Comparison of ENCODE assay signal across 16 cellular contexts in the genomic region with DNA sequence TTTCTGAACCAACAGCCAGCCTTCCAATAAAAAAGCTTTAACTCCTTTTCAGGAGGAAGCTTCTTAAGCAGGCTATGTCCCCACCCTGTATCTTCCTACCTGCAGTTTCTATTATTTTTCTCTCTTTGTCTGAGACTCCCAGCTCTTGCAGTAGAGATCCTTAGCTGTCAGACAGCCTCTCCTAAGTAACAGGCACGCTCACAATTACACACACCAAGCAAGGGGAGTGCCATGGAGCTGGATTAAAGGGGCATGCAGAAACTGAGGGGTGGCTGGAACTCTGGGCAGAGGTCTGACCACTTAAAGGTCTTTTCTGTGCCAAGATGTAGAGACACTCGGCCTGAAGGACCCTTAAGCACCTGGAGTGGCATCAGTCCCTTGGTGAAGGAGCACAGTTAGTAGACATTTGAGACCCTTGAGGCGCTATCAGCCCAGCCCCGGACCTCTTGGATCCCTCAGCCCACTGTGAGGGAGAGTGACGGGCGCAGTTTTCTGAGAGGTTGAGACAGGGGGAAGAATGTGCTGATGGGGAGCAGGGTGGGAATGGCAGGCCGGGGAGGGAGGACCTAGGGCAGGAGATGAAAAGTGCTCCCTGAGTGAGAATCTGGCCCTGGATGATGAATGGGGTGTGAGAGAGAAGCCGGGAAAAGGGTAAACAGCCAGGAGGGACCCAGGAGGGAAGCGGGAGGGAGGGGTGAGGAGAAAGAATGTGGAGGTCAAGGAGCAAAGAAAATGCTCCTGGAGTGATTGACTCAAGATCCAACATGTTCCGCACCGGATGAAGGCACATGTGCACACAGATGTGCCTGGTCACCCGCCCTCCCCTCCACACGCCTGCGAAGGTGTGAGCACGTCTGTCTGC. TPM values are rescaled to one million over a fixed set of nuclear protein-coding genes. Genes with fewer than 3 reads are reported as not detected.
DNase-seq lines count a peak whose midpoint lies in the region; ATAC-seq and TF ChIP-seq lines count a peak whose summit lies in the region.
"Had no signal": no experiment of that assay in that cellular context is flagged by ENCODE, and none has a peak within 500 bp of the region (broad histone marks: within the 10 kb centered on the region; RNA-seq: fewer than 3 reads in every experiment).

No MANE protein-coding gene starts in this region.

- H3K27ac ChIP-seq in right atrium auricular region (no peak overlapping the region), gastroesophageal sphincter (peak overlapping the region; percentile 55 to 91 (median 83)), neuronal stem cell (replicated peaks; ENCODE audit: low read length) (no peak overlapping the region), testis (no peak overlapping the region)
- H3K27ac ChIP-seq: hepatocyte had no signal

- H4K8ac ChIP-seq in neuronal stem cell (ENCODE audit: low read depth, low read length) = no peak overlapping the region

- H3K79me1 ChIP-seq in neuronal stem cell (ENCODE audit: low read depth, low read length) = no peaks in the 10 kb centered on the region

- H3K9ac ChIP-seq in neuronal stem cell (ENCODE audit: low read depth, low read length, poor library complexity) = no peak overlapping the region

- TF ChIP-seq POLR2A in gastroesophageal sphincter (IDR thresholded peaks at IDR 0.05) = no peak
- no peak for TF ChIP-seq POLR2A in testis (IDR thresholded peaks at IDR 0.05)

- H3K27me3 ChIP-seq in right atrium auricular region = no peaks in the 10 kb centered on the region
- H3K27me3 ChIP-seq in gastroesophageal sphincter = no peaks in the 10 kb centered on the region
- H3K27me3 ChIP-seq in neuronal stem cell (ENCODE audit: control insufficient read depth in 3 of 3, insufficient read depth in 3 of 3, low read depth in 1 of 3, low read length in 3 of 3) = no peaks in the 10 kb centered on the region
- no peaks in the 10 kb centered on the region for H3K27me3 ChIP-seq in testis
- H3K27me3 ChIP-seq: hepatocyte had no signal

- peak; percentile 10 for ATAC-seq in gastroesophageal sphincter
- ATAC-seq in GM21526 (IDR thresholded peaks at IDR 0.05; ENCODE audit: low FRiP score, unreplicated experiment) = no peak
- ATAC-seq: activated T-helper 17 cell treated with anti-CD3 and anti-CD28 coated beads, Interleukin-2, amount 50 U/mL, for 72 hours; CD8-positive, alpha-beta T cell; T-helper 17 cell had no signal

- H3K18ac ChIP-seq in neuronal stem cell (ENCODE audit: low read length) = no peak overlapping the region

- no peak overlapping the region for H3K4me2 ChIP-seq in neuronal stem cell (ENCODE audit: insufficient read depth, low read length, poor library complexity, severe bottlenecking)
- H3K4me2 ChIP-seq: hepatocyte had no signal

- H3K4me1 ChIP-seq in right atrium auricular region = peaks cover 0 to 68% of the 10 kb centered on the region in 2 donors
- H3K4me1 ChIP-seq in gastroesophageal sphincter = peaks cover 42 to 100% (median 69%) of the 10 kb centered on the region in 3 donors
- peaks cover 31 to 51% of the 10 kb centered on the region in 2 donors for H3K4me1 ChIP-seq in neuronal stem cell (ENCODE audit: control insufficient read depth in 2 of 2, insufficient read depth in 1 of 2, low read depth in 1 of 2, low read length in 2 of 2)
- H3K4me1 ChIP-seq in testis = peaks cover 18% of the 10 kb centered on the region

- intact Hi-C loops in cardiac septum (cut with DNase I) (no loop called here), testis (cut with DNase I; ENCODE audit: low total_unique reads) (no loop called here)

- H3K4me3 ChIP-seq in right atrium auricular region = no peak overlapping the region
- H3K4me3 ChIP-seq in gastroesophageal sphincter = no peak overlapping the region
- no peak overlapping the region for H3K4me3 ChIP-seq in neuronal stem cell (ENCODE audit: low read length in 2 of 2)
- H3K4me3 ChIP-seq in testis = no peak overlapping the region
- H3K4me3 ChIP-seq: hepatocyte had no signal

- no peak overlapping the region for H4K91ac ChIP-seq in neuronal stem cell (ENCODE audit: low read depth, low read length, poor library complexity)

- DNase-seq in cardiac septum (ENCODE audit: low spot score) (peak; percentile 26), right atrium auricular region (ENCODE audit: low spot score) (no peak), neuronal stem cell (ENCODE audit: low spot score) (no peak), testis (no peak), HPDE6-E6E7 (ENCODE audit: extremely low spot score) (no peak)
- no peak for DNase-seq in activated T-cell treated with anti-CD3 and anti-CD28 coated beads, Interleukin-2, amount 50 U/mL, for 48 hours
- DNase-seq: CD8-positive, alpha-beta T cell; effector CD8-positive, alpha-beta T cell; NCI-H187; NCI-H446 treated with DMSO at 0.1 percent for 48 hours; Right ventricle myocardium superior; T-helper 17 cell had no signal

- WGBS in gastroesophageal sphincter (ENCODE audit: low coverage in 1 of 2), 2 donors = 51 to 57% methylated on average over 6 to 8 of the region's 15 CpGs
- no CpG with 5 or more reads among the region's 15 CpGs for WGBS in neuronal stem cell (ENCODE audit: extremely low coverage in 2 of 2, insufficient read length in 2 of 2, insufficient replicate concordance in 1 of 2), 2 donors
- WGBS in testis, 2 donors = 78 to 89% methylated on average over 13 to 15 of the region's 15 CpGs

- no peaks in the 10 kb centered on the region for H3K36me3 ChIP-seq in right atrium auricular region
- no peaks in the 10 kb centered on the region for H3K36me3 ChIP-seq in gastroesophageal sphincter
- no peaks in the 10 kb centered on the region for H3K36me3 ChIP-seq in neuronal stem cell (replicated peaks in 1 of 2; ENCODE audit: control insufficient read depth in 2 of 2, insufficient read depth in 2 of 2, low read length in 2 of 2)
- H3K36me3 ChIP-seq in testis (ENCODE audit: low read depth, missing control alignments) = no peaks in the 10 kb centered on the region

- TF ChIP-seq CTCF in right atrium auricular region (IDR thresholded peaks at IDR 0.05) (no peak), gastroesophageal sphincter (IDR thresholded peaks at IDR 0.05) (no peak), testis (IDR thresholded peaks at IDR 0.05) (no peak)

- no peak overlapping the region for H2AFZ ChIP-seq in neuronal stem cell (ENCODE audit: low read length)
- H2AFZ ChIP-seq: hepatocyte had no signal

- no peaks in the 10 kb centered on the region for H3K9me3 ChIP-seq in right atrium auricular region
- no peaks in the 10 kb centered on the region for H3K9me3 ChIP-seq in gastroesophageal sphincter
- no peaks in the 10 kb centered on the region for H3K9me3 ChIP-seq in neuronal stem cell (replicated peaks in 1 of 2; ENCODE audit: control insufficient read depth in 2 of 2, insufficient read depth in 1 of 2, low read depth in 1 of 2, low read length in 2 of 2)
- no peaks in the 10 kb centered on the region for H3K9me3 ChIP-seq in testis

- H2BK5ac ChIP-seq in neuronal stem cell (ENCODE audit: low read length) = no peak overlapping the region

- H3K14ac ChIP-seq in neuronal stem cell (ENCODE audit: low read length) = no peak overlapping the region

- H3K23ac ChIP-seq in neuronal stem cell (ENCODE audit: low read depth, low read length, poor library complexity) = no peak overlapping the region

- H2BK12ac ChIP-seq in neuronal stem cell (ENCODE audit: low read length) = no peak overlapping the region

- no peak overlapping the region for H2BK120ac ChIP-seq in neuronal stem cell (ENCODE audit: low read depth, low read length)

- no peak overlapping the region for H2BK15ac ChIP-seq in neuronal stem cell (ENCODE audit: low read length)

- no peak overlapping the region for H3K4ac ChIP-seq in neuronal stem cell (ENCODE audit: low read length)

- no peak for TF ChIP-seq EP300 in gastroesophageal sphincter (IDR thresholded peaks at IDR 0.05)

- peak overlapping the region; percentile 12 for H2AK5ac ChIP-seq in neuronal stem cell (ENCODE audit: low read depth, low read length)

RNA-seq across cellular contexts. Expression of a gene that starts 13.3 kb away (rescaled TPM):
- 23.8 TPM for total RNA-seq in cardiac septum
- 10 to 100 TPM; 10.8 to 23.8 TPM for total RNA-seq in right atrium auricular region
- total RNA-seq in gastroesophageal sphincter = 10 to 100 TPM; 12.5 to 38.3 (median 32.0) TPM
- 1.2 TPM for polyA plus RNA-seq in neuronal stem cell (2013, experiment 1 of 2)
- 1.1 TPM for polyA plus RNA-seq in neuronal stem cell (2013, experiment 2 of 2)
- total RNA-seq in testis = 1 to 10 TPM; 4.1 to 5.5 TPM
- polyA plus RNA-seq in testis (ENCODE audit: insufficient read depth, low read depth, low replicate concordance) = 4.7 TPM

Comparison
In these comparisons a context has a peak if more than half of its experiments do, and no peak if none do; other contexts are left out.
1. H3K27ac ChIP-seq: peak in gastroesophageal sphincter (4 of 4); none in right atrium auricular region (0 of 2), neuronal stem cell (single experiment) and testis (0 of 2).